Comparison of ENCODE assay signal across 1 cellular context in genomic region chr3:143503325-143503885, GRCh38.
TF ChIP-seq lines count a peak whose summit lies in the region.

No MANE protein-coding gene starts in this region.

TF ChIP-seq in HepG2, 621 proteins besides CTCF, POLR2A, EP300 and RAD21 (continued from another document):
- no peak for TF ChIP-seq ZNF704 (CRISPR knock-in tag; IDR thresholded peaks at IDR 0.05; ENCODE audit: borderline replicate concordance)
TF ChIP-seq in HepG2: peak in this region for 2.
